9 cellular contexts compared by ENCODE assay signal in genomic region chr10:50421026-50421719, GRCh38.
DNase-seq lines count a peak whose midpoint lies in the region; ATAC-seq and TF ChIP-seq lines count a peak whose summit lies in the region.
"Had no signal": no experiment of that assay in that cellular context is flagged by ENCODE, and none has a peak within 500 bp of the region (broad histone marks: within the 10 kb centered on the region; RNA-seq: fewer than 3 reads in every experiment).

No MANE protein-coding gene starts in this region.

- H3K27ac Mint-ChIP-seq in CD4-positive, CD25-positive, alpha-beta regulatory T cell = peak overlapping the region in 2 of 3 donors; percentile 49 to 55
- H3K27ac Mint-ChIP-seq in endothelial cell (ENCODE audit: unreplicated experiment) = no peak overlapping the region

- H3K9me3 Mint-ChIP-seq in CD4-positive, CD25-positive, alpha-beta regulatory T cell = no peaks in the 10 kb centered on the region
- no peaks in the 10 kb centered on the region for H3K9me3 Mint-ChIP-seq in endothelial cell (ENCODE audit: unreplicated experiment)

- no peak overlapping the region for H3K27ac ChIP-seq in CD4-positive, CD25-positive, alpha-beta regulatory T cell (ENCODE audit: insufficient read depth, low read length, poor library complexity, severe bottlenecking)
- H3K27ac ChIP-seq: SJSA1 had no signal

- peak; percentile 73 for TF ChIP-seq CTCF in endothelial cell (IDR thresholded peaks at IDR 0.05; ENCODE audit: unreplicated experiment)

- no peaks in the 10 kb centered on the region for H3K27me3 Mint-ChIP-seq in CD4-positive, CD25-positive, alpha-beta regulatory T cell
- no peaks in the 10 kb centered on the region for H3K27me3 Mint-ChIP-seq in endothelial cell (ENCODE audit: unreplicated experiment)

- H3K36me3 Mint-ChIP-seq in CD4-positive, CD25-positive, alpha-beta regulatory T cell = peaks cover 12% of the 10 kb centered on the region
- no peaks in the 10 kb centered on the region for H3K36me3 Mint-ChIP-seq in endothelial cell (ENCODE audit: low read depth, unreplicated experiment)

- H3K36me3 ChIP-seq in CD4-positive, CD25-positive, alpha-beta regulatory T cell (ENCODE audit: control insufficient read depth, insufficient read depth, low read length) = peaks cover 2% of the 10 kb centered on the region

- peak overlapping the region in 3 of 4 donors; percentile 7 to 69 (median 48) for H3K4me3 Mint-ChIP-seq in CD4-positive, CD25-positive, alpha-beta regulatory T cell
- no peak overlapping the region for H3K4me3 Mint-ChIP-seq in endothelial cell (ENCODE audit: unreplicated experiment)

- H3K9me3 ChIP-seq in CD4-positive, CD25-positive, alpha-beta regulatory T cell (ENCODE audit: control insufficient read depth in 2 of 2, low read length in 2 of 2) = no peaks in the 10 kb centered on the region
- H3K9me3 ChIP-seq: SJSA1 had no signal

- peak in 1 of 2 donors; percentile 32 for ATAC-seq in CD4-positive, CD25-positive, alpha-beta regulatory T cell (ENCODE audit: low read depth in 2 of 2)
- ATAC-seq in GM18861 (IDR thresholded peaks at IDR 0.05; ENCODE audit: unreplicated experiment) = peak; percentile 18
- peak; percentile 26 for ATAC-seq in HG03280 (IDR thresholded peaks at IDR 0.05; ENCODE audit: unreplicated experiment)
- no peak for ATAC-seq in HG02571 (IDR thresholded peaks at IDR 0.05; ENCODE audit: unreplicated experiment)

- peaks cover 38% of the 10 kb centered on the region for H3K4me1 ChIP-seq in CD4-positive, CD25-positive, alpha-beta regulatory T cell (ENCODE audit: control insufficient read depth, insufficient read depth, low read length, poor library complexity, severe bottlenecking)

- peaks cover 14 to 54% (median 42%) of the 10 kb centered on the region in 4 donors for H3K4me1 Mint-ChIP-seq in CD4-positive, CD25-positive, alpha-beta regulatory T cell
- H3K4me1 Mint-ChIP-seq in endothelial cell (ENCODE audit: unreplicated experiment) = peaks cover 17% of the 10 kb centered on the region

- H3K4me3 ChIP-seq in CD4-positive, CD25-positive, alpha-beta regulatory T cell (ENCODE audit: low read depth, low read length) = peak overlapping the region; percentile 29
- H3K4me3 ChIP-seq: SJSA1 had no signal

- DNase-seq in CD4-positive, CD25-positive, alpha-beta regulatory T cell = peak in 2 of 3 donors; percentile 51 to 79
- DNase-seq in SKM-1 treated with dmso at 0.1 percent for 144 hours (lab: John Stamatoyannopoulos, UW; ENCODE audit: unreplicated experiment) (peak; percentile 68), endothelial cell (ENCODE audit: low spot score) (peak; percentile 37), myocyte (ENCODE audit: low read depth) (peak; percentile 56)
- no peak for DNase-seq in effector CD4-positive, alpha-beta T cell

- H3K27me3 ChIP-seq in CD4-positive, CD25-positive, alpha-beta regulatory T cell (ENCODE audit: control insufficient read depth, insufficient read depth, low read length) = no peaks in the 10 kb centered on the region
- H3K27me3 ChIP-seq: SJSA1 had no signal
